1 cellular context compared by ENCODE assay signal in genomic region chr6:90222724-90223198, GRCh38.
TF ChIP-seq lines count a peak whose summit lies in the region.

No MANE protein-coding gene starts in this region.

TF ChIP-seq in A549, 52 proteins besides CTCF, POLR2A, EP300 and RAD21 (continued from another document):
- TF ChIP-seq PBX3 (IDR thresholded peaks at IDR 0.05) (no peak), JUNB (IDR thresholded peaks at IDR 0.05) (peak; percentile 64; the same call in 1 of the 2 replicates), HOXB13 (CRISPR knock-in tag; IDR thresholded peaks at IDR 0.05; ENCODE audit: low read depth) (no peak), NFE2L2 (conservative IDR thresholded peaks at IDR 0.05; ENCODE audit: low read length) (no peak), FOSB (CRISPR knock-in tag; IDR thresholded peaks at IDR 0.05) (no peak), ZSCAN20 (CRISPR knock-in tag; IDR thresholded peaks at IDR 0.05) (no peak), ZC3H11A (IDR thresholded peaks at IDR 0.05) (no peak), CBX2 (IDR thresholded peaks at IDR 0.05; ENCODE audit: borderline replicate concordance, low read depth) (no peak), CHD2 (IDR thresholded peaks at IDR 0.05; ENCODE audit: low read length, partially characterized antibody) (no peak), ESRRA (IDR thresholded peaks at IDR 0.05; ENCODE audit: borderline replicate concordance, low read length) (no peak), BCL3 (IDR thresholded peaks at IDR 0.05) (no peak), RCOR1 (IDR thresholded peaks at IDR 0.05; ENCODE audit: low read depth, low read length) (no peak)
